10 cellular contexts compared by ENCODE assay signal in genomic region chr17:29585080-29585751, GRCh38. TPM values are rescaled to one million over a fixed set of nuclear protein-coding genes. Genes with fewer than 3 reads are reported as not detected.
A peak's percentile ranks its signal among the peaks of the same experiment; 100 is the strongest.
DNase-seq lines count a peak whose midpoint lies in the region; ATAC-seq, FAIRE-seq and TF ChIP-seq lines count a peak whose summit lies in the region.
"Had no signal": no experiment of that assay in that cellular context is flagged by ENCODE, and none has a peak within 500 bp of the region (broad histone marks: within the 10 kb centered on the region; RNA-seq: fewer than 3 reads in every experiment).

No MANE protein-coding gene starts in this region.

- peak overlapping the region; percentile 53 to 55 for H3K27ac ChIP-seq in uterus
- H3K27ac ChIP-seq: right lobe of liver had no signal

- TF ChIP-seq POLR2A in uterus (IDR thresholded peaks at IDR 0.05) (peak in 1 of 2 donors; percentile 10), H54 (IDR thresholded peaks at IDR 0.05; ENCODE audit: low read depth, low read length) (no peak)

- no peak for FAIRE-seq in H54 (lab: Jason Lieb, UNC)

- no peaks in the 10 kb centered on the region for H3K36me3 ChIP-seq in kidney epithelial cell (ENCODE audit: control insufficient read depth, insufficient read depth, low read length)
- H3K36me3 ChIP-seq in uterus = no peaks in the 10 kb centered on the region
- H3K36me3 ChIP-seq: right lobe of liver had no signal

- no peak overlapping the region for H3K4me3 ChIP-seq in kidney epithelial cell (ENCODE audit: low read depth, low read length)
- H3K4me3 ChIP-seq in uterus = peak overlapping the region in 1 of 2 donors; percentile 2
- H3K4me3 ChIP-seq: right lobe of liver had no signal

- H3K9me3 Mint-ChIP-seq in activated naive CD4-positive, alpha-beta T cell treated with anti-CD3 and anti-CD28 coated beads, Interleukin-2, amount 50 U/mL, for 24 hours = no peaks in the 10 kb centered on the region

- intact Hi-C loops in Right ventricle myocardium inferior (cut with DNase I) (no loop called here), cardiac septum (cut with DNase I) (no loop called here), uterus (cut with DNase I; ENCODE audit: low total_unique reads) (no loop called here)

- no peaks in the 10 kb centered on the region for H3K27me3 Mint-ChIP-seq in activated naive CD4-positive, alpha-beta T cell treated with anti-CD3 and anti-CD28 coated beads, Interleukin-2, amount 50 U/mL, for 24 hours

- ATAC-seq in Right ventricle myocardium inferior = no peak
- ATAC-seq: right lobe of liver had no signal

- H3K27ac Mint-ChIP-seq in activated naive CD4-positive, alpha-beta T cell treated with anti-CD3 and anti-CD28 coated beads, Interleukin-2, amount 50 U/mL, for 24 hours = peak overlapping the region; percentile 55

- peaks cover 0 to 8% of the 10 kb centered on the region in 2 donors for H3K4me1 ChIP-seq in uterus

- DNase-seq in Right ventricle myocardium inferior (ENCODE audit: missing footprints) (peak; percentile 71), cardiac septum (ENCODE audit: low spot score) (no peak), kidney epithelial cell (ENCODE audit: low read depth) (no peak), uterus (peak; percentile 16 to 58), NCI-H524 treated with DMSO at 0.1 percent for 48 hours (lab: John Stamatoyannopoulos, UW) (no peak), H54 (ENCODE audit: insufficient read length, low spot score) (no peak)
- no peak for DNase-seq in activated CD4-positive, CD25-positive, alpha-beta regulatory T cell treated with anti-CD3 and anti-CD28 coated beads, Interleukin-2, amount 50 U/mL, for 72 hours
- DNase-seq: amniotic stem cell had no signal

- H3K9me3 ChIP-seq in uterus = no peaks in the 10 kb centered on the region
- H3K9me3 ChIP-seq: right lobe of liver had no signal

- H3K4me3 Mint-ChIP-seq in activated naive CD4-positive, alpha-beta T cell treated with anti-CD3 and anti-CD28 coated beads, Interleukin-2, amount 50 U/mL, for 24 hours = peak overlapping the region; percentile 59

- H3K27me3 ChIP-seq in kidney epithelial cell (ENCODE audit: control insufficient read depth, insufficient read depth, low read length) (no peaks in the 10 kb centered on the region), uterus (no peaks in the 10 kb centered on the region)
- H3K27me3 ChIP-seq: right lobe of liver had no signal

- H3K36me3 Mint-ChIP-seq in activated naive CD4-positive, alpha-beta T cell treated with anti-CD3 and anti-CD28 coated beads, Interleukin-2, amount 50 U/mL, for 24 hours = peaks cover 8% of the 10 kb centered on the region

- TF ChIP-seq CTCF in kidney epithelial cell (IDR thresholded peaks at IDR 0.05; ENCODE audit: insufficient read depth, low read length, poor library complexity, severe bottlenecking) = peak; percentile 31
- peak in 2 of 4 experiments; percentile 7 to 23 for TF ChIP-seq CTCF in uterus (IDR thresholded peaks at IDR 0.05)

- H3K4me1 Mint-ChIP-seq in activated naive CD4-positive, alpha-beta T cell treated with anti-CD3 and anti-CD28 coated beads, Interleukin-2, amount 50 U/mL, for 24 hours = peaks cover 54% of the 10 kb centered on the region

RNA-seq across cellular contexts. Expression of gene GIT1, which starts 4.2 kb away (rescaled TPM):
- total RNA-seq in Right ventricle myocardium inferior (33.0 TPM), cardiac septum (36.2 TPM), kidney epithelial cell (63.8 and 89.8 TPM in 2 replicates), uterus (10 to 100 TPM; 13.1 to 75.0 (median 22.9) TPM)

RNA-seq across cellular contexts. Expression of gene ANKRD13B, which starts 7.7 kb away (rescaled TPM):
- total RNA-seq in Right ventricle myocardium inferior = 9.2 TPM
- 8.1 TPM for total RNA-seq in cardiac septum
- 13.1 and 13.8 TPM in 2 replicates for total RNA-seq in kidney epithelial cell
- 10 to 100 TPM in 3 of 4 donors, 1 to 10 TPM in 1; 2.8 to 17.0 (median 12.7) TPM for total RNA-seq in uterus

RNA-seq across cellular contexts. Expression of gene TP53I13, which starts 16.7 kb away (rescaled TPM):
- total RNA-seq in Right ventricle myocardium inferior = 38.8 TPM
- total RNA-seq in cardiac septum = 31.9 TPM
- total RNA-seq in kidney epithelial cell = 68.4 and 70.4 TPM in 2 replicates
- 10 to 100 TPM; 35.6 to 50.3 (median 45.1) TPM for total RNA-seq in uterus

RNA-seq across cellular contexts. Expression of gene ABHD15, which starts 18.4 kb away (rescaled TPM):
- 7.1 TPM for total RNA-seq in Right ventricle myocardium inferior
- 5.8 TPM for total RNA-seq in cardiac septum
- total RNA-seq in kidney epithelial cell = 6.4 and 8.3 TPM in 2 replicates
- total RNA-seq in uterus = 10 to 100 TPM in 1 of 4 donors, 1 to 10 TPM in 2, under 1 TPM in 1; 0.26 to 11.4 (median 4.4) TPM

RNA-seq across cellular contexts. Expression of gene CORO6, which starts 37.5 kb away (rescaled TPM):
- total RNA-seq in Right ventricle myocardium inferior (93.2 TPM), cardiac septum (128 TPM), kidney epithelial cell (2.2 and 2.7 TPM in 2 replicates), uterus (1 to 10 TPM; 3.8 to 7.8 (median 5.1) TPM)

Comparison
In these comparisons a context has a peak if more than half of its experiments do, and no peak if none do; other contexts are left out.
1. DNase-seq: peak in Right ventricle myocardium inferior (single experiment) and uterus (2 of 2); none in cardiac septum (single experiment), kidney epithelial cell (single experiment), NCI-H524 treated with DMSO at 0.1 percent for 48 hours (single experiment), activated CD4-positive, CD25-positive, alpha-beta regulatory T cell treated with anti-CD3 and anti-CD28 coated beads, Interleukin-2, amount 50 U/mL, for 72 hours (single experiment) and H54 (single experiment).